In the genomic region with DNA sequence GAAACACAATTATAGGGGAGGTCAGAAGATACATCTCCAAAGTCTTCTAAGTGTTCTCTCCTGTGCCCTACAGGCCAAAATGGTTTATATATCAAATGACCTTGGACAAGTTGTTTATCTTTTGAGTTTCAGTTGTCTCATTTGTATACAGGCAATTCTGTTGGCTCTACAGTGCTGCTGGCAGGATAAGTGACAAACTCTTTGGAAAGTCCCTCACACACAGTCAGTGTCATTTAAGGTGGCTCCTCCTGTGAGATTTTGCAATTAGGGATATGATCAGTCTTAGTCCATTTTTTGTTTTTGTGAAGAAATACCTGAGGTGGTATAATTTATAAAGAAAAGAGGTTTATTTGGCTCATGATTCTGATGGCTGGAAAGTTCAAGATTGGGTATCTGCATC, we compare ENCODE assay signal across 15 cellular contexts.
DNase-seq lines count a peak whose midpoint lies in the region; ATAC-seq and TF ChIP-seq lines count a peak whose summit lies in the region.
"Had no signal": no experiment of that assay in that cellular context is flagged by ENCODE, and none has a peak within 500 bp of the region (broad histone marks: within the 10 kb centered on the region; RNA-seq: fewer than 3 reads in every experiment).

No MANE protein-coding gene starts in this region.

- no peak overlapping the region for H2AFZ ChIP-seq in GM23338

- ATAC-seq in activated CD8-positive, alpha-beta T cell treated with anti-CD3 and anti-CD28 coated beads for 36 hours: no peak
- no peak for ATAC-seq in activated CD8-positive, alpha-beta T cell treated with anti-CD3 and anti-CD28 coated beads, Interleukin-2, amount 10 ng/mL, durations not matched to agents 7 days and 5 days
- peak; percentile 39 for ATAC-seq in stimulated activated naive CD8-positive, alpha-beta T cell treated with anti-CD3 and anti-CD28 coated beads, Interleukin-15, amount 100 ng/mL, for 72 hours
- no peak for ATAC-seq in stimulated activated naive CD8-positive, alpha-beta T cell treated with anti-CD3 and anti-CD28 coated beads, Interleukin-15, Interleukin-2, amounts not matched to agents 100 U/mL and 50 U/mL, for 24 hours
- ATAC-seq in activated T-helper 17 cell treated with anti-CD3 and anti-CD28 coated beads, Interleukin-2, amount 50 U/mL, for 72 hours (replicated peaks): peak; percentile 25
- peak; percentile 63 for ATAC-seq in stimulated activated effector memory CD8-positive, alpha-beta T cell treated with anti-CD3 and anti-CD28 coated beads, Interleukin-12 subunit alpha, Interleukin-12 subunit beta, amount 100 ng/mL, for 72 hours
- no peak for ATAC-seq in GM23338
- ATAC-seq: A549, HCT116 had no signal

- POLR2A ChIA-PET in activated CD8-positive, alpha-beta T cell treated with anti-CD3 and anti-CD28 coated beads for 36 hours (lab: Charles Lee): no interaction called here
- POLR2A ChIA-PET in activated CD8-positive, alpha-beta T cell treated with anti-CD3 and anti-CD28 coated beads, Interleukin-2, amount 10 ng/mL, durations not matched to agents 7 days and 5 days (lab: Charles Lee): no interaction called here

- CTCF ChIA-PET in activated CD8-positive, alpha-beta T cell treated with anti-CD3 and anti-CD28 coated beads for 36 hours (lab: Charles Lee): no interaction called here
- CTCF ChIA-PET in activated CD8-positive, alpha-beta T cell treated with anti-CD3 and anti-CD28 coated beads, Interleukin-2, amount 10 ng/mL, durations not matched to agents 7 days and 5 days (lab: Charles Lee): no interaction called here

- H3K4me3 ChIP-seq in GM23338 (no peak overlapping the region), Peyer's patch (no peak overlapping the region)
- H3K4me3 ChIP-seq: A549 had no signal

- H3K9me3 ChIP-seq in Peyer's patch: no peaks in the 10 kb centered on the region
- H3K9me3 ChIP-seq: A549, BE2C had no signal

- no peaks in the 10 kb centered on the region for H3K27me3 ChIP-seq in GM23338 (ENCODE audit: insufficient read depth)
- H3K27me3 ChIP-seq in Peyer's patch: no peaks in the 10 kb centered on the region
- H3K27me3 ChIP-seq: BE2C had no signal

- H3K4me1 ChIP-seq in GM23338 (ENCODE audit: insufficient read depth): 0 out of 2 replicates have a peak, but pooled peaks cover 3% of the 10 kb centered on the region
- no peaks in the 10 kb centered on the region for H3K4me1 ChIP-seq in Peyer's patch
- H3K4me1 ChIP-seq: A549, BE2C had no signal

- H3K36me3 ChIP-seq in GM23338 (ENCODE audit: insufficient read depth) (no peaks in the 10 kb centered on the region), Peyer's patch (no peaks in the 10 kb centered on the region)
- H3K36me3 ChIP-seq: BE2C had no signal

- no peak overlapping the region for H3K4me2 ChIP-seq in GM23338
- H3K4me2 ChIP-seq: A549 had no signal

- DNase-seq in activated CD8-positive, alpha-beta T cell treated with anti-CD3 and anti-CD28 coated beads for 36 hours: no peak
- no peak for DNase-seq in activated CD8-positive, alpha-beta T cell treated with anti-CD3 and anti-CD28 coated beads, Interleukin-2, amount 10 ng/mL, durations not matched to agents 7 days and 5 days
- DNase-seq in stimulated activated naive CD8-positive, alpha-beta T cell treated with anti-CD3 and anti-CD28 coated beads, Interleukin-15, amount 100 ng/mL, for 72 hours: no peak
- no peak for DNase-seq in stimulated activated naive CD8-positive, alpha-beta T cell treated with anti-CD3 and anti-CD28 coated beads, Interleukin-15, Interleukin-2, amounts not matched to agents 100 U/mL and 50 U/mL, for 24 hours
- DNase-seq in stimulated activated effector memory CD8-positive, alpha-beta T cell treated with anti-CD3 and anti-CD28 coated beads, Interleukin-12 subunit alpha, Interleukin-12 subunit beta, amount 100 ng/mL, for 72 hours (ENCODE audit: low spot score in 2 of 2): no peak
- DNase-seq in GM23338 (ENCODE audit: low spot score) (no peak), Peyer's patch (no peak)
- DNase-seq: BE2C; CD4-positive, alpha-beta memory T cell; DMS153; GF-D8 had no signal

- H3K27me3 Mint-ChIP-seq in activated CD8-positive, alpha-beta T cell treated with anti-CD3 and anti-CD28 coated beads for 36 hours: no peaks in the 10 kb centered on the region
- H3K27me3 Mint-ChIP-seq in activated CD8-positive, alpha-beta T cell treated with anti-CD3 and anti-CD28 coated beads, Interleukin-2, amount 10 ng/mL, durations not matched to agents 7 days and 5 days (ENCODE audit: low read depth): no peaks in the 10 kb centered on the region
- H3K27me3 Mint-ChIP-seq in stimulated activated naive CD8-positive, alpha-beta T cell treated with anti-CD3 and anti-CD28 coated beads, Interleukin-15, amount 100 ng/mL, for 72 hours: no peaks in the 10 kb centered on the region
- no peaks in the 10 kb centered on the region for H3K27me3 Mint-ChIP-seq in activated T-helper 17 cell treated with anti-CD3 and anti-CD28 coated beads, Interleukin-2, amount 50 U/mL, for 72 hours
- H3K27me3 Mint-ChIP-seq in GM23338 (ENCODE audit: insufficient read depth, low read depth, poor library complexity): no peaks in the 10 kb centered on the region
- H3K27me3 Mint-ChIP-seq: CD4-positive, alpha-beta memory T cell had no signal

- no peak overlapping the region for H3K4me3 Mint-ChIP-seq in activated CD8-positive, alpha-beta T cell treated with anti-CD3 and anti-CD28 coated beads for 36 hours
- H3K4me3 Mint-ChIP-seq in activated CD8-positive, alpha-beta T cell treated with anti-CD3 and anti-CD28 coated beads, Interleukin-2, amount 10 ng/mL, durations not matched to agents 7 days and 5 days: no peak overlapping the region
- no peak overlapping the region for H3K4me3 Mint-ChIP-seq in stimulated activated naive CD8-positive, alpha-beta T cell treated with anti-CD3 and anti-CD28 coated beads, Interleukin-15, amount 100 ng/mL, for 72 hours
- no peak overlapping the region for H3K4me3 Mint-ChIP-seq in activated T-helper 17 cell treated with anti-CD3 and anti-CD28 coated beads, Interleukin-2, amount 50 U/mL, for 72 hours
- H3K4me3 Mint-ChIP-seq in stimulated activated effector memory CD8-positive, alpha-beta T cell treated with anti-CD3 and anti-CD28 coated beads, Interleukin-12 subunit alpha, Interleukin-12 subunit beta, amount 100 ng/mL, for 72 hours: no peak overlapping the region
- H3K4me3 Mint-ChIP-seq in GM23338: no peak overlapping the region

- H3K27ac ChIP-seq in GM23338 (ENCODE audit: low read depth) (no peak overlapping the region), Peyer's patch (no peak overlapping the region)
- H3K27ac ChIP-seq: A549, C4-2B had no signal

- peaks cover 34% of the 10 kb centered on the region for H3K9me3 Mint-ChIP-seq in activated CD8-positive, alpha-beta T cell treated with anti-CD3 and anti-CD28 coated beads for 36 hours
- peaks cover 22% of the 10 kb centered on the region for H3K9me3 Mint-ChIP-seq in activated CD8-positive, alpha-beta T cell treated with anti-CD3 and anti-CD28 coated beads, Interleukin-2, amount 10 ng/mL, durations not matched to agents 7 days and 5 days (ENCODE audit: insufficient read depth)
- peaks cover 20 to 28% of the 10 kb centered on the region in 2 donors for H3K9me3 Mint-ChIP-seq in stimulated activated naive CD8-positive, alpha-beta T cell treated with anti-CD3 and anti-CD28 coated beads, Interleukin-15, amount 100 ng/mL, for 72 hours
- peaks cover 4% of the 10 kb centered on the region for H3K9me3 Mint-ChIP-seq in activated T-helper 17 cell treated with anti-CD3 and anti-CD28 coated beads, Interleukin-2, amount 50 U/mL, for 72 hours
- peaks cover 2% of the 10 kb centered on the region for H3K9me3 Mint-ChIP-seq in stimulated activated effector memory CD8-positive, alpha-beta T cell treated with anti-CD3 and anti-CD28 coated beads, Interleukin-12 subunit alpha, Interleukin-12 subunit beta, amount 100 ng/mL, for 72 hours
- H3K9me3 Mint-ChIP-seq in GM23338: no peaks in the 10 kb centered on the region

- no peak for TF ChIP-seq CTCF in activated CD8-positive, alpha-beta T cell treated with anti-CD3 and anti-CD28 coated beads for 36 hours (IDR thresholded peaks at IDR 0.05)
- TF ChIP-seq CTCF in GM23338 (conservative IDR thresholded peaks at IDR 0.05; ENCODE audit: low read depth in 2 of 2) (no peak), Peyer's patch (IDR thresholded peaks at IDR 0.05) (no peak)

- intact Hi-C loops in activated CD8-positive, alpha-beta T cell treated with anti-CD3 and anti-CD28 coated beads for 36 hours (cut with micrococcal nuclease): loop anchor here (5.0 to 10.0 kb wide), 2 partner anchors 73 to 109 kb away; no protein-coding TSS in a partner anchor

- no peaks in the 10 kb centered on the region for H3K79me2 ChIP-seq in GM23338 (replicated peaks; ENCODE audit: insufficient read depth)

- peak overlapping the region; percentile 82 for H3K27ac Mint-ChIP-seq in activated CD8-positive, alpha-beta T cell treated with anti-CD3 and anti-CD28 coated beads for 36 hours
- no peak overlapping the region for H3K27ac Mint-ChIP-seq in activated CD8-positive, alpha-beta T cell treated with anti-CD3 and anti-CD28 coated beads, Interleukin-2, amount 10 ng/mL, durations not matched to agents 7 days and 5 days
- no peak overlapping the region for H3K27ac Mint-ChIP-seq in stimulated activated naive CD8-positive, alpha-beta T cell treated with anti-CD3 and anti-CD28 coated beads, Interleukin-15, amount 100 ng/mL, for 72 hours
- peak overlapping the region; percentile 22 for H3K27ac Mint-ChIP-seq in activated T-helper 17 cell treated with anti-CD3 and anti-CD28 coated beads, Interleukin-2, amount 50 U/mL, for 72 hours
- H3K27ac Mint-ChIP-seq in stimulated activated effector memory CD8-positive, alpha-beta T cell treated with anti-CD3 and anti-CD28 coated beads, Interleukin-12 subunit alpha, Interleukin-12 subunit beta, amount 100 ng/mL, for 72 hours: no peak overlapping the region
- no peak overlapping the region for H3K27ac Mint-ChIP-seq in GM23338

- H3K4me1 Mint-ChIP-seq in activated CD8-positive, alpha-beta T cell treated with anti-CD3 and anti-CD28 coated beads for 36 hours (ENCODE audit: low read depth): peaks cover 54% of the 10 kb centered on the region
- H3K4me1 Mint-ChIP-seq in activated CD8-positive, alpha-beta T cell treated with anti-CD3 and anti-CD28 coated beads, Interleukin-2, amount 10 ng/mL, durations not matched to agents 7 days and 5 days (ENCODE audit: low read depth): peaks cover 47% of the 10 kb centered on the region
- H3K4me1 Mint-ChIP-seq in stimulated activated naive CD8-positive, alpha-beta T cell treated with anti-CD3 and anti-CD28 coated beads, Interleukin-15, amount 100 ng/mL, for 72 hours: peaks cover 70% of the 10 kb centered on the region
- H3K4me1 Mint-ChIP-seq in activated T-helper 17 cell treated with anti-CD3 and anti-CD28 coated beads, Interleukin-2, amount 50 U/mL, for 72 hours: peaks cover 30% of the 10 kb centered on the region
- peaks cover 45% of the 10 kb centered on the region for H3K4me1 Mint-ChIP-seq in stimulated activated effector memory CD8-positive, alpha-beta T cell treated with anti-CD3 and anti-CD28 coated beads, Interleukin-12 subunit alpha, Interleukin-12 subunit beta, amount 100 ng/mL, for 72 hours
- H3K4me1 Mint-ChIP-seq in GM23338: peaks cover 6% of the 10 kb centered on the region

- H3K9me2 ChIP-seq in GM23338 (ENCODE audit: insufficient read depth): peaks cover 29% of the 10 kb centered on the region

- TF ChIP-seq POLR2A in Peyer's patch (IDR thresholded peaks at IDR 0.05): no peak

- H3F3A ChIP-seq in GM23338 (replicated peaks; ENCODE audit: low read depth): no peaks in the 10 kb centered on the region

- H4K20me1 ChIP-seq in GM23338 (replicated peaks; ENCODE audit: insufficient read depth): no peaks in the 10 kb centered on the region

- H3K36me3 Mint-ChIP-seq in activated CD8-positive, alpha-beta T cell treated with anti-CD3 and anti-CD28 coated beads for 36 hours (ENCODE audit: low read depth): peaks cover 31% of the 10 kb centered on the region
- H3K36me3 Mint-ChIP-seq in activated CD8-positive, alpha-beta T cell treated with anti-CD3 and anti-CD28 coated beads, Interleukin-2, amount 10 ng/mL, durations not matched to agents 7 days and 5 days (ENCODE audit: low read depth): peaks cover 43% of the 10 kb centered on the region
- no peaks in the 10 kb centered on the region for H3K36me3 Mint-ChIP-seq in activated T-helper 17 cell treated with anti-CD3 and anti-CD28 coated beads, Interleukin-2, amount 50 U/mL, for 72 hours (ENCODE audit: low read depth)
- no peaks in the 10 kb centered on the region for H3K36me3 Mint-ChIP-seq in stimulated activated effector memory CD8-positive, alpha-beta T cell treated with anti-CD3 and anti-CD28 coated beads, Interleukin-12 subunit alpha, Interleukin-12 subunit beta, amount 100 ng/mL, for 72 hours
- no peaks in the 10 kb centered on the region for H3K36me3 Mint-ChIP-seq in GM23338 (ENCODE audit: low read depth)

Comparison
In these comparisons a context has a peak if more than half of its experiments do, and no peak if none do; other contexts are left out.
1. ATAC-seq: peak in stimulated activated naive CD8-positive, alpha-beta T cell treated with anti-CD3 and anti-CD28 coated beads, Interleukin-15, amount 100 ng/mL, for 72 hours (single experiment), activated T-helper 17 cell treated with anti-CD3 and anti-CD28 coated beads, Interleukin-2, amount 50 U/mL, for 72 hours (single experiment) and stimulated activated effector memory CD8-positive, alpha-beta T cell treated with anti-CD3 and anti-CD28 coated beads, Interleukin-12 subunit alpha, Interleukin-12 subunit beta, amount 100 ng/mL, for 72 hours (single experiment); none in activated CD8-positive, alpha-beta T cell treated with anti-CD3 and anti-CD28 coated beads for 36 hours (single experiment), activated CD8-positive, alpha-beta T cell treated with anti-CD3 and anti-CD28 coated beads, Interleukin-2, amount 10 ng/mL, durations not matched to agents 7 days and 5 days (single experiment), stimulated activated naive CD8-positive, alpha-beta T cell treated with anti-CD3 and anti-CD28 coated beads, Interleukin-15, Interleukin-2, amounts not matched to agents 100 U/mL and 50 U/mL, for 24 hours (single experiment) and GM23338 (single experiment).
2. H3K27ac Mint-ChIP-seq: peak in activated CD8-positive, alpha-beta T cell treated with anti-CD3 and anti-CD28 coated beads for 36 hours (single experiment) and activated T-helper 17 cell treated with anti-CD3 and anti-CD28 coated beads, Interleukin-2, amount 50 U/mL, for 72 hours (single experiment); none in activated CD8-positive, alpha-beta T cell treated with anti-CD3 and anti-CD28 coated beads, Interleukin-2, amount 10 ng/mL, durations not matched to agents 7 days and 5 days (single experiment), stimulated activated naive CD8-positive, alpha-beta T cell treated with anti-CD3 and anti-CD28 coated beads, Interleukin-15, amount 100 ng/mL, for 72 hours (0 of 2), stimulated activated effector memory CD8-positive, alpha-beta T cell treated with anti-CD3 and anti-CD28 coated beads, Interleukin-12 subunit alpha, Interleukin-12 subunit beta, amount 100 ng/mL, for 72 hours (single experiment) and GM23338 (single experiment).